Comparison of ENCODE assay signal across 36 cellular contexts in the genomic region with DNA sequence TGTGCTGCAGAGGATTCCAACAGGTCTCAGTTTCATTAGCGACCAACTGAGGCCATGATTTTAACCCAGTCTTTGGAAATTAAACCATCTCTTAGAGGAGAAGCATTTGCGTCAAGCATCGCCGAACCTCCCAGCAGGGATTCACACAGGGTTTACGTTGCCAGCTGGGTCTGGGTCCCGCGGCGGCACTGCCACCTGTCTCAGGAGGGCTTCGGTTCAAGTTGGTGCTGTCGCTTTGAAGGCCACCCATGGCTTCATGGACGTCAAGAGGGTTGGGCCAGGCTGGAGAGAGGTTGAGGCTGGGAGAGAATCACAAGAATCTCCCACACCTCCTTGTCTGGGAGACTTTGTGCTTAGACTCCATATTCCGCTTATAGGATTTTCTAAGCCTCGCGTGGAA. TPM values are rescaled to one million over a fixed set of nuclear protein-coding genes. Genes with fewer than 3 reads are reported as not detected.
DNase-seq lines count a peak whose midpoint lies in the region; ATAC-seq, FAIRE-seq and TF ChIP-seq lines count a peak whose summit lies in the region.
"Had no signal": no experiment of that assay in that cellular context is flagged by ENCODE, and none has a peak within 500 bp of the region (broad histone marks: within the 10 kb centered on the region; RNA-seq: fewer than 3 reads in every experiment).

No MANE protein-coding gene starts in this region.

- H3K9me3 ChIP-seq in testis, result no peaks in the 10 kb centered on the region
- H3K9me3 ChIP-seq: gastrocnemius medialis, right lobe of liver, SJCRH30 had no signal

- H3K36me3 ChIP-seq in testis (ENCODE audit: low read depth, missing control alignments), result no peaks in the 10 kb centered on the region
- H3K36me3 ChIP-seq: gastrocnemius medialis, neural progenitor cell, right lobe of liver, SJCRH30 had no signal

- no peak for ATAC-seq in activated CD8-positive, alpha-beta T cell treated with anti-CD3 and anti-CD28 coated beads, Interleukin-2, amount 10 ng/mL, durations not matched to agents 7 days and 5 days
- no peak for ATAC-seq in activated CD8-positive, alpha-beta T cell treated with anti-CD3 and anti-CD28 coated beads for 36 hours
- ATAC-seq: gastrocnemius medialis, GM23338, K562, left cardiac atrium, right lobe of liver had no signal

- POLR2A ChIA-PET in activated CD8-positive, alpha-beta T cell treated with anti-CD3 and anti-CD28 coated beads, Interleukin-2, amount 10 ng/mL, durations not matched to agents 7 days and 5 days (lab: Charles Lee), result no interaction called here
- POLR2A ChIA-PET in activated CD8-positive, alpha-beta T cell treated with anti-CD3 and anti-CD28 coated beads for 36 hours (lab: Charles Lee), result no interaction called here

- TF ChIP-seq CTCF in activated CD8-positive, alpha-beta T cell treated with anti-CD3 and anti-CD28 coated beads for 36 hours (IDR thresholded peaks at IDR 0.05), result no peak
- TF ChIP-seq CTCF in lower leg skin (IDR thresholded peaks at IDR 0.05) (no peak), testis (IDR thresholded peaks at IDR 0.05) (no peak)

- H3K9me3 Mint-ChIP-seq in activated CD8-positive, alpha-beta T cell treated with anti-CD3 and anti-CD28 coated beads, Interleukin-2, amount 10 ng/mL, durations not matched to agents 7 days and 5 days (ENCODE audit: insufficient read depth), result no peaks in the 10 kb centered on the region
- no peaks in the 10 kb centered on the region for H3K9me3 Mint-ChIP-seq in activated CD8-positive, alpha-beta T cell treated with anti-CD3 and anti-CD28 coated beads for 36 hours
- H3K9me3 Mint-ChIP-seq: central memory CD8-positive, alpha-beta T cell; stimulated activated effector memory CD8-positive, alpha-beta T cell treated with anti-CD3 and anti-CD28 coated beads, Interleukin-12 subunit alpha, Interleukin-12 subunit beta, amount 100 ng/mL, for 72 hours had no signal

- no peaks in the 10 kb centered on the region for H3K27me3 ChIP-seq in testis
- H3K27me3 ChIP-seq: gastrocnemius medialis, hepatocyte, neural progenitor cell, right lobe of liver had no signal

- intact Hi-C loops in activated CD8-positive, alpha-beta T cell treated with anti-CD3 and anti-CD28 coated beads for 36 hours (cut with micrococcal nuclease), result no loop called here
- intact Hi-C loops in lower leg skin (cut with DNase I; ENCODE audit: low total_unique reads) (no loop called here), testis (cut with DNase I; ENCODE audit: low total_unique reads) (no loop called here)

- H3K4me1 ChIP-seq in testis, result no peaks in the 10 kb centered on the region
- H3K4me1 ChIP-seq: gastrocnemius medialis, neural progenitor cell, parathyroid adenoma, right lobe of liver, SJCRH30 had no signal

- no peak overlapping the region for H3K27ac ChIP-seq in testis
- H3K27ac ChIP-seq: C4-2B, gastrocnemius medialis, hepatocyte, neural progenitor cell, parathyroid adenoma, right lobe of liver, SJCRH30 had no signal

- CTCF ChIA-PET in activated CD8-positive, alpha-beta T cell treated with anti-CD3 and anti-CD28 coated beads, Interleukin-2, amount 10 ng/mL, durations not matched to agents 7 days and 5 days (lab: Charles Lee), result no interaction called here
- CTCF ChIA-PET in activated CD8-positive, alpha-beta T cell treated with anti-CD3 and anti-CD28 coated beads for 36 hours (lab: Charles Lee), result no interaction called here

- H3K4me3 ChIP-seq in lower leg skin (ENCODE audit: low read depth, poor library complexity, severe bottlenecking), result no peak overlapping the region
- no peak overlapping the region for H3K4me3 ChIP-seq in testis
- H3K4me3 ChIP-seq: gastrocnemius medialis, GM23338, hepatocyte, K562, neural progenitor cell, right lobe of liver, SJCRH30 had no signal

- no peak overlapping the region for H3K27ac Mint-ChIP-seq in activated CD8-positive, alpha-beta T cell treated with anti-CD3 and anti-CD28 coated beads, Interleukin-2, amount 10 ng/mL, durations not matched to agents 7 days and 5 days
- H3K27ac Mint-ChIP-seq in activated CD8-positive, alpha-beta T cell treated with anti-CD3 and anti-CD28 coated beads for 36 hours, result no peak overlapping the region
- H3K27ac Mint-ChIP-seq: activated CD4-positive, alpha-beta T cell treated with anti-CD3 and anti-CD28 coated beads for 36 hours; GM23338; memory B cell; neural progenitor cell; stimulated activated effector memory CD8-positive, alpha-beta T cell treated with anti-CD3 and anti-CD28 coated beads, Interleukin-12 subunit alpha, Interleukin-12 subunit beta, amount 100 ng/mL, for 72 hours had no signal

- peak; percentile 9 for DNase-seq in activated CD8-positive, alpha-beta T cell treated with anti-CD3 and anti-CD28 coated beads, Interleukin-2, amount 10 ng/mL, durations not matched to agents 7 days and 5 days
- DNase-seq in activated CD8-positive, alpha-beta T cell treated with anti-CD3 and anti-CD28 coated beads for 36 hours, result no peak
- peak; percentile 4 for DNase-seq in activated CD8-positive, alpha-beta memory T cell treated with anti-CD3 and anti-CD28 coated beads, Interleukin-2, amount 50 U/mL, for 4 hours
- DNase-seq in lower leg skin (ENCODE audit: low spot score in 2 of 2) (peak; percentile 6 to 50), testis (peak; percentile 6), GM12891 (ENCODE audit: insufficient read length, low spot score) (no peak), anterior cingulate cortex (lab: John Stamatoyannopoulos, UW) (no peak), hepatic stellate cell (ENCODE audit: low spot score) (no peak)
- DNase-seq: COR-L47; gastrocnemius medialis; left cardiac atrium; NCI-H1092 treated with DMSO at 0.1 percent for 48 hours; NCI-H1694 treated with DMSO at 0.1 percent for 48 hours; NCI-H446 treated with DMSO at 0.1 percent for 48 hours; NCI-H774; right lobe of liver; stimulated activated CD4-positive, alpha-beta T cell treated with anti-CD3 and anti-CD28 coated beads, Interleukin-4, amount 100 ng/mL, for 4 hours; SW 1271; trophoblast cell had no signal

- no peak for FAIRE-seq in GM12891 (lab: Jason Lieb, UNC)
- FAIRE-seq: G401.6, HTR-8/SVneo, K562 had no signal

- no peak for TF ChIP-seq POLR2A in lower leg skin (IDR thresholded peaks at IDR 0.05)
- no peak for TF ChIP-seq POLR2A in testis (IDR thresholded peaks at IDR 0.05)
- no peak for TF ChIP-seq POLR2A in GM12891 (IDR thresholded peaks at IDR 0.05; ENCODE audit: low read depth, low read length)

- H3K36me3 Mint-ChIP-seq in activated CD8-positive, alpha-beta T cell treated with anti-CD3 and anti-CD28 coated beads, Interleukin-2, amount 10 ng/mL, durations not matched to agents 7 days and 5 days (ENCODE audit: low read depth), result no peaks in the 10 kb centered on the region
- no peaks in the 10 kb centered on the region for H3K36me3 Mint-ChIP-seq in activated CD8-positive, alpha-beta T cell treated with anti-CD3 and anti-CD28 coated beads for 36 hours (ENCODE audit: low read depth)
- H3K36me3 Mint-ChIP-seq: memory B cell; neural progenitor cell; stimulated activated effector memory CD8-positive, alpha-beta T cell treated with anti-CD3 and anti-CD28 coated beads, Interleukin-12 subunit alpha, Interleukin-12 subunit beta, amount 100 ng/mL, for 72 hours had no signal

- H3K27me3 Mint-ChIP-seq in activated CD8-positive, alpha-beta T cell treated with anti-CD3 and anti-CD28 coated beads, Interleukin-2, amount 10 ng/mL, durations not matched to agents 7 days and 5 days (ENCODE audit: low read depth), result no peaks in the 10 kb centered on the region
- no peaks in the 10 kb centered on the region for H3K27me3 Mint-ChIP-seq in activated CD8-positive, alpha-beta T cell treated with anti-CD3 and anti-CD28 coated beads for 36 hours
- H3K27me3 Mint-ChIP-seq: activated CD4-positive, alpha-beta T cell treated with anti-CD3 and anti-CD28 coated beads for 36 hours; central memory CD8-positive, alpha-beta T cell; memory B cell had no signal

- H3K4me1 Mint-ChIP-seq in activated CD8-positive, alpha-beta T cell treated with anti-CD3 and anti-CD28 coated beads, Interleukin-2, amount 10 ng/mL, durations not matched to agents 7 days and 5 days (ENCODE audit: low read depth), result no peaks in the 10 kb centered on the region
- peaks cover 2% of the 10 kb centered on the region for H3K4me1 Mint-ChIP-seq in activated CD8-positive, alpha-beta T cell treated with anti-CD3 and anti-CD28 coated beads for 36 hours (ENCODE audit: low read depth)
- H3K4me1 Mint-ChIP-seq: central memory CD8-positive, alpha-beta T cell; memory B cell; stimulated activated effector memory CD8-positive, alpha-beta T cell treated with anti-CD3 and anti-CD28 coated beads, Interleukin-12 subunit alpha, Interleukin-12 subunit beta, amount 100 ng/mL, for 72 hours had no signal

- H3K4me3 Mint-ChIP-seq in activated CD8-positive, alpha-beta T cell treated with anti-CD3 and anti-CD28 coated beads, Interleukin-2, amount 10 ng/mL, durations not matched to agents 7 days and 5 days, result no peak overlapping the region
- H3K4me3 Mint-ChIP-seq in activated CD8-positive, alpha-beta T cell treated with anti-CD3 and anti-CD28 coated beads for 36 hours, result no peak overlapping the region
- H3K4me3 Mint-ChIP-seq: activated CD4-positive, alpha-beta T cell treated with anti-CD3 and anti-CD28 coated beads for 36 hours; central memory CD8-positive, alpha-beta T cell; GM23338; memory B cell; neural progenitor cell; stimulated activated effector memory CD8-positive, alpha-beta T cell treated with anti-CD3 and anti-CD28 coated beads, Interleukin-12 subunit alpha, Interleukin-12 subunit beta, amount 100 ng/mL, for 72 hours had no signal

- 88 to 94% methylated on average over 14 of the region's 14 CpGs for WGBS in lower leg skin, 2 donors
- 93 to 94% methylated on average over 7 to 14 of the region's 14 CpGs for WGBS in testis, 2 donors

TF ChIP-seq in GM12891, 5 proteins besides CTCF, POLR2A, EP300 and RAD21:
- no peak for TF ChIP-seq PAX5 (IDR thresholded peaks at IDR 0.05; ENCODE audit: insufficient read depth, low read length, severe bottlenecking)

RNA-seq across cellular contexts. Expression of gene FRMD1, which starts 43.0 kb away (rescaled TPM):
- total RNA-seq in activated CD8-positive, alpha-beta T cell treated with anti-CD3 and anti-CD28 coated beads, Interleukin-2, amount 10 ng/mL, durations not matched to agents 7 days and 5 days, result not detected
- not detected for total RNA-seq in activated CD8-positive, alpha-beta T cell treated with anti-CD3 and anti-CD28 coated beads for 36 hours
- total RNA-seq in lower leg skin (1 to 10 TPM in 2 of 4 donors, under 1 TPM in 2; 0.32 to 1.2 (median 0.72) TPM), testis (10 to 100 TPM in 1 of 2 donors, 1 to 10 TPM in 1; 7.2 to 13.5 TPM)
- polyA plus RNA-seq in testis (ENCODE audit: insufficient read depth, low read depth, low replicate concordance), result 8.0 TPM
- 0.08 TPM for polyA plus RNA-seq in GM12891 (2012; ENCODE audit: low read depth, missing spikeins)
- total RNA-seq: A172; activated CD4-positive, alpha-beta T cell treated with anti-CD3 and anti-CD28 coated beads for 36 hours; dermis microvascular lymphatic vessel endothelial cell; fibroblast of lung; M059J; SJCRH30 had no signal
- polyA plus RNA-seq: fibroblast of lung, hepatocyte had no signal

Comparison
In these comparisons a context has a peak if more than half of its experiments do, and no peak if none do; other contexts are left out.
1. DNase-seq: peak in activated CD8-positive, alpha-beta T cell treated with anti-CD3 and anti-CD28 coated beads, Interleukin-2, amount 10 ng/mL, durations not matched to agents 7 days and 5 days (single experiment), activated CD8-positive, alpha-beta memory T cell treated with anti-CD3 and anti-CD28 coated beads, Interleukin-2, amount 50 U/mL, for 4 hours (single experiment), lower leg skin (2 of 2) and testis (single experiment); none in activated CD8-positive, alpha-beta T cell treated with anti-CD3 and anti-CD28 coated beads for 36 hours (single experiment), GM12891 (single experiment), anterior cingulate cortex (0 of 58) and hepatic stellate cell (single experiment).